In genomic region chr1:121186191-121186590, GRCh38 we compare ENCODE assay signal across 9 cellular contexts. TPM values are rescaled to one million over a fixed set of nuclear protein-coding genes. Genes with fewer than 3 reads are reported as not detected.
DNase-seq lines count a peak whose midpoint lies in the region; ATAC-seq and TF ChIP-seq lines count a peak whose summit lies in the region.
"Not testable (repeated sequence)": the region's sequence is repeated elsewhere in the genome, so short reads cannot be mapped to it uniquely, and the experiment has no call there.
"Had no signal": no experiment of that assay in that cellular context is flagged by ENCODE, and none has a peak within 500 bp of the region (broad histone marks: within the 10 kb centered on the region; RNA-seq: fewer than 3 reads in every experiment).

No MANE protein-coding gene starts in this region.

- not testable (repeated sequence) for H4K91ac ChIP-seq in IMR-90 (ENCODE audit: insufficient read depth, low read depth, low read length)

- not testable (repeated sequence) for H3K9me3 ChIP-seq in CD4-positive, CD25-positive, alpha-beta regulatory T cell (ENCODE audit: control insufficient read depth in 2 of 2, low read length in 2 of 2); IMR-90 (ENCODE audit: control insufficient read depth, insufficient read depth, low read length); T-helper 17 cell (ENCODE audit: control insufficient read depth, low read length, poor library complexity, severe bottlenecking); heart right ventricle; ovary; tibial nerve

- H3K79me1 ChIP-seq in IMR-90 (ENCODE audit: low read depth in 1 of 2, low read length in 2 of 2), result not testable (repeated sequence)

- CTCF ChIA-PET in IMR-90 (lab: Yijun Ruan, JAX); activated naive CD4-positive, alpha-beta T cell treated with anti-CD3 and anti-CD28 coated beads for 36 hours (lab: Charles Lee): not testable (repeated sequence)

- not testable (repeated sequence) for H3K36me3 Mint-ChIP-seq in CD4-positive, CD25-positive, alpha-beta regulatory T cell; T-helper 17 cell (ENCODE audit: low read depth); activated naive CD4-positive, alpha-beta T cell treated with anti-CD3 and anti-CD28 coated beads for 36 hours (ENCODE audit: low read depth)

- H3K4me1 Mint-ChIP-seq in CD4-positive, CD25-positive, alpha-beta regulatory T cell, result peaks cover 0 to 12% (median 1%) of the 10 kb centered on the region in 4 donors
- not testable (repeated sequence) for H3K4me1 Mint-ChIP-seq in T-helper 17 cell; activated naive CD4-positive, alpha-beta T cell treated with anti-CD3 and anti-CD28 coated beads for 36 hours (ENCODE audit: low read depth)

- not testable (repeated sequence) for H4K5ac ChIP-seq in IMR-90 (ENCODE audit: low read depth, low read length)

- BruUV-seq in IMR-90 (replicated peaks; lab: Mats Ljungman, UMichigan), result not testable (repeated sequence)

- not testable (repeated sequence) for H2BK20ac ChIP-seq in IMR-90 (ENCODE audit: low read depth, low read length)

- H2AK9ac ChIP-seq in IMR-90 (replicated peaks; ENCODE audit: low read depth, low read length, poor library complexity), result not testable (repeated sequence)

- in situ Hi-C loops in IMR-90 (cut with MboI; ENCODE audit: low sequenced_read_pairs), result not testable (repeated sequence)

- no CpG with 5 or more reads among the region's 20 CpGs for WGBS in IMR-90 (ENCODE audit: extremely low coverage in 2 of 2, insufficient read length in 1 of 2), 2 experiments
- 0% methylated on average over 3 to 4 of the region's 20 CpGs for WGBS in heart right ventricle, 2 donors
- WGBS in ovary, 3 donors, result 0 to 7% (median 0%) methylated on average over 1 to 6 of the region's 20 CpGs
- WGBS in tibial nerve, 2 donors, result no CpG with 5 or more reads among the region's 20 CpGs

- not testable (repeated sequence) for H3K9ac ChIP-seq in IMR-90 (ENCODE audit: low read depth, low read length)

- not testable (repeated sequence) for H3K4me1 ChIP-seq in CD4-positive, CD25-positive, alpha-beta regulatory T cell (ENCODE audit: control insufficient read depth, insufficient read depth, low read length, poor library complexity, severe bottlenecking); IMR-90 (ENCODE audit: control insufficient read depth, insufficient read depth, low read length); heart right ventricle; ovary (ENCODE audit: insufficient read depth); tibial nerve

- not testable (repeated sequence) for H3K18ac ChIP-seq in IMR-90 (ENCODE audit: low read depth, low read length)

- DNase-seq in CD4-positive, CD25-positive, alpha-beta regulatory T cell; IMR-90; T-helper 17 cell; activated naive CD4-positive, alpha-beta T cell treated with anti-CD3 and anti-CD28 coated beads for 36 hours; coronary artery (ENCODE audit: low spot score): not testable (repeated sequence)
- DNase-seq in heart right ventricle (peak; percentile 23 to 52), ovary (peak in 3 of 5 donors; percentile 21 to 67 (median 63)), tibial nerve (ENCODE audit: low spot score in 2 of 2) (peak; percentile 16 to 26)

- ATAC-seq in CD4-positive, CD25-positive, alpha-beta regulatory T cell (ENCODE audit: low read depth in 2 of 2); IMR-90 (ENCODE audit: low read depth); T-helper 17 cell; heart right ventricle: not testable (repeated sequence)

- H3K4me3 Mint-ChIP-seq in CD4-positive, CD25-positive, alpha-beta regulatory T cell, result peak overlapping the region in 3 of 4 donors; percentile 89 to 96 (median 89)
- H3K4me3 Mint-ChIP-seq in T-helper 17 cell, result peak overlapping the region; percentile 93
- peak overlapping the region; percentile 80 for H3K4me3 Mint-ChIP-seq in activated naive CD4-positive, alpha-beta T cell treated with anti-CD3 and anti-CD28 coated beads for 36 hours

- not testable (repeated sequence) for H2AFZ ChIP-seq in IMR-90 (replicated peaks; ENCODE audit: low read length, poor library complexity)

- H3K27me3 Mint-ChIP-seq in CD4-positive, CD25-positive, alpha-beta regulatory T cell; T-helper 17 cell; activated naive CD4-positive, alpha-beta T cell treated with anti-CD3 and anti-CD28 coated beads for 36 hours (ENCODE audit: low read depth): not testable (repeated sequence)

- not testable (repeated sequence) for H4K8ac ChIP-seq in IMR-90 (ENCODE audit: low read depth in 2 of 2, low read length in 2 of 2)

- not testable (repeated sequence) for H3K14ac ChIP-seq in IMR-90 (replicated peaks; ENCODE audit: low read depth, low read length)

- not testable (repeated sequence) for H3K56ac ChIP-seq in IMR-90 (ENCODE audit: extremely low read depth, insufficient read depth, low read length)

- not testable (repeated sequence) for H3K4me3 ChIP-seq in CD4-positive, CD25-positive, alpha-beta regulatory T cell (ENCODE audit: low read depth, low read length)
- H3K4me3 ChIP-seq in IMR-90 (ENCODE audit: insufficient read depth, low read depth, low read length) (0 out of 2 replicates have a peak overlapping the region, but pooled peaks have one; percentile 29), coronary artery (peak overlapping the region; percentile 60), heart right ventricle (peak overlapping the region in 4 of 10 donors; percentile 24 to 43 (median 26)), ovary (peak overlapping the region; percentile 28), tibial nerve (peak overlapping the region in 2 of 4 donors; percentile 18 to 47)

- H4K20me1 ChIP-seq in IMR-90 (ENCODE audit: insufficient read depth, low read length), result not testable (repeated sequence)

- not testable (repeated sequence) for TF ChIP-seq CTCF in IMR-90 (conservative IDR thresholded peaks at IDR 0.05; ENCODE audit: low read depth, low read length); coronary artery (IDR thresholded peaks at IDR 0.05); heart right ventricle (IDR thresholded peaks at IDR 0.05); ovary (IDR thresholded peaks at IDR 0.05); tibial nerve (IDR thresholded peaks at IDR 0.05)

- H2AK5ac ChIP-seq in IMR-90 (ENCODE audit: low read depth, low read length), result not testable (repeated sequence)

- not testable (repeated sequence) for H2BK5ac ChIP-seq in IMR-90 (ENCODE audit: low read depth, low read length, poor library complexity, severe bottlenecking)

- H3K9me3 Mint-ChIP-seq in CD4-positive, CD25-positive, alpha-beta regulatory T cell; activated naive CD4-positive, alpha-beta T cell treated with anti-CD3 and anti-CD28 coated beads for 36 hours: not testable (repeated sequence)

- H3K4ac ChIP-seq in IMR-90 (ENCODE audit: low read depth, low read length), result not testable (repeated sequence)

- not testable (repeated sequence) for TF ChIP-seq EP300 in ovary (IDR thresholded peaks at IDR 0.05); tibial nerve (IDR thresholded peaks at IDR 0.05)

- dilution Hi-C loops in IMR-90 (cut with HindIII; ENCODE audit: low sequenced_read_pairs, unreplicated experiment), result not testable (repeated sequence)

- not testable (repeated sequence) for TF ChIP-seq POLR2A in IMR-90 (IDR thresholded peaks at IDR 0.05; ENCODE audit: low read depth, low read length); ovary (IDR thresholded peaks at IDR 0.05); tibial nerve (IDR thresholded peaks at IDR 0.05)

- not testable (repeated sequence) for H3K27me3 ChIP-seq in CD4-positive, CD25-positive, alpha-beta regulatory T cell (ENCODE audit: control insufficient read depth, insufficient read depth, low read length); IMR-90 (ENCODE audit: control insufficient read depth, insufficient read depth, low read length); heart right ventricle; ovary; tibial nerve

- H3K4me2 ChIP-seq in IMR-90 (ENCODE audit: low read depth, low read length), result not testable (repeated sequence)

- H2BK15ac ChIP-seq in IMR-90 (ENCODE audit: low read depth, low read length), result not testable (repeated sequence)

- POLR2A ChIA-PET in IMR-90 (lab: Charles Lee; ENCODE audit: unreplicated experiment), result not testable (repeated sequence)

- H3K27ac ChIP-seq in CD4-positive, CD25-positive, alpha-beta regulatory T cell (ENCODE audit: insufficient read depth, low read length, poor library complexity, severe bottlenecking); IMR-90 (ENCODE audit: insufficient read depth, low read length); heart right ventricle; ovary: not testable (repeated sequence)
- peak overlapping the region in 1 of 2 donors; percentile 65 for H3K27ac ChIP-seq in coronary artery
- peak overlapping the region in 2 of 4 donors; percentile 68 to 75 for H3K27ac ChIP-seq in tibial nerve

- H3K36me3 ChIP-seq in CD4-positive, CD25-positive, alpha-beta regulatory T cell (ENCODE audit: control insufficient read depth, insufficient read depth, low read length); IMR-90 (ENCODE audit: control insufficient read depth, insufficient read depth, low read length); heart right ventricle; ovary; tibial nerve: not testable (repeated sequence)

- not testable (repeated sequence) for TF ChIP-seq RAD21 in IMR-90 (IDR thresholded peaks at IDR 0.05; ENCODE audit: low read length)

- peak overlapping the region in 1 of 3 donors; percentile 83 for H3K27ac Mint-ChIP-seq in CD4-positive, CD25-positive, alpha-beta regulatory T cell
- H3K27ac Mint-ChIP-seq in T-helper 17 cell, result peak overlapping the region; percentile 79
- not testable (repeated sequence) for H3K27ac Mint-ChIP-seq in activated naive CD4-positive, alpha-beta T cell treated with anti-CD3 and anti-CD28 coated beads for 36 hours

- H3K9me1 ChIP-seq in IMR-90 (ENCODE audit: insufficient read depth, low read length), result not testable (repeated sequence)

- not testable (repeated sequence) for H3K23ac ChIP-seq in IMR-90 (ENCODE audit: low read depth, low read length)

- H2BK120ac ChIP-seq in IMR-90 (ENCODE audit: low read depth, low read length), result not testable (repeated sequence)

- intact Hi-C loops in IMR-90 (cut with micrococcal nuclease); activated naive CD4-positive, alpha-beta T cell treated with anti-CD3 and anti-CD28 coated beads for 36 hours (cut with micrococcal nuclease); heart right ventricle (cut with DNase I); ovary (cut with DNase I): not testable (repeated sequence)

RNA-seq across cellular contexts. Expression of gene SRGAP2C, which starts 1.4 kb away (rescaled TPM):
- 31.7 TPM for total RNA-seq in CD4-positive, CD25-positive, alpha-beta regulatory T cell
- 1 to 10 TPM; 2.5 to 4.5 (median 3.7) TPM for polyA plus RNA-seq in CD4-positive, CD25-positive, alpha-beta regulatory T cell
- total RNA-seq in IMR-90 (2012; rRNA removed) (12.7 and 13.9 TPM in 2 replicates), T-helper 17 cell (10 to 100 TPM; 19.7 to 31.7 TPM), heart right ventricle (10 to 100 TPM in 5 of 10 donors, 1 to 10 TPM in 5; 7.6 to 13.4 (median 9.9) TPM), ovary (10 to 100 TPM; 20.3 to 37.5 (median 26.7) TPM), tibial nerve (10 to 100 TPM; 42.0 to 70.4 (median 50.8) TPM)
- polyA plus RNA-seq in IMR-90 (2012; rRNA removed) (4.0 and 5.6 TPM in 2 replicates), heart right ventricle (1 to 10 TPM; 3.3 to 3.4 TPM), ovary (1 to 10 TPM; 6.4 to 7.9 TPM)
- polyA plus RNA-seq in IMR-90 (2012; cell fraction: cytosol; rRNA removed), result 0.99 and 2.3 TPM in 2 replicates
- 2.1 and 9.8 TPM in 2 replicates for polyA plus RNA-seq in IMR-90 (2012; cell fraction: nucleus; rRNA removed; ENCODE audit: low replicate concordance)
- total RNA-seq in activated naive CD4-positive, alpha-beta T cell treated with anti-CD3 and anti-CD28 coated beads for 36 hours, result 10 to 100 TPM; 16.4 to 18.5 TPM

RNA-seq across cellular contexts. Expression of gene FAM72B, which starts 2.1 kb away (rescaled TPM):
- total RNA-seq in CD4-positive, CD25-positive, alpha-beta regulatory T cell, result 1.3 TPM
- 1 to 10 TPM in 2 of 4 donors, under 1 TPM in 2; 0.53 to 1.9 (median 0.84) TPM for polyA plus RNA-seq in CD4-positive, CD25-positive, alpha-beta regulatory T cell
- total RNA-seq in IMR-90 (2012; rRNA removed), result 1.6 and 2.8 TPM in 2 replicates
- polyA plus RNA-seq in IMR-90 (2012; rRNA removed), result 2.2 and 3.4 TPM in 2 replicates
- polyA plus RNA-seq in IMR-90 (2012; cell fraction: cytosol; rRNA removed), result 0.59 and 1.5 TPM in 2 replicates
- polyA plus RNA-seq in IMR-90 (2012; cell fraction: nucleus; rRNA removed; ENCODE audit: low replicate concordance), result 0.67 and 9.8 TPM in 2 replicates
- total RNA-seq in T-helper 17 cell, result 1 to 10 TPM in 1 of 2 donors, under 1 TPM in 1; 0.35 to 2.2 TPM
- total RNA-seq in activated naive CD4-positive, alpha-beta T cell treated with anti-CD3 and anti-CD28 coated beads for 36 hours, result 10 to 100 TPM; 52.3 to 54.7 TPM
- 1 to 10 TPM in 1 of 10 donors, under 1 TPM in 4, not detected in 5; 0.13 to 1.1 (median 0.34) TPM for total RNA-seq in heart right ventricle
- under 1 TPM; 0.29 to 0.66 TPM for polyA plus RNA-seq in heart right ventricle
- 1 to 10 TPM in 1 of 7 donors, under 1 TPM in 4, not detected in 2; 0.57 to 1.8 (median 0.94) TPM for total RNA-seq in ovary
- polyA plus RNA-seq in ovary, result 1 to 10 TPM in 1 of 2 donors, under 1 TPM in 1; 0.52 to 1.2 TPM
- 1 to 10 TPM in 3 of 4 donors, under 1 TPM in 1; 0.66 to 1.3 (median 1.2) TPM for total RNA-seq in tibial nerve
- total RNA-seq: ascending aorta had no signal

Comparison
In these comparisons a context has a peak if more than half of its experiments do, and no peak if none do; other contexts are left out.
1. RNA of gene FAM72B, which starts 2.1 kb away (total RNA-seq): 52.3 to 54.7 TPM in activated naive CD4-positive, alpha-beta T cell treated with anti-CD3 and anti-CD28 coated beads for 36 hours; 0.35 to 2.2 TPM in T-helper 17 cell, 1.6 to 2.8 TPM in IMR-90, 1.3 TPM in CD4-positive, CD25-positive, alpha-beta regulatory T cell (single experiment), 0.66 to 1.3 TPM in tibial nerve, 0.57 to 1.8 TPM in ovary and 0.13 to 1.1 TPM in heart right ventricle; every median in the first group is over 10 times any median in the second.
2. Peak in every context shown above with its lines, with median percentiles within 50 percentile points of each other: H3K4me3 Mint-ChIP-seq.